Comparison of ENCODE assay signal across 1 cellular context in the genomic region with DNA sequence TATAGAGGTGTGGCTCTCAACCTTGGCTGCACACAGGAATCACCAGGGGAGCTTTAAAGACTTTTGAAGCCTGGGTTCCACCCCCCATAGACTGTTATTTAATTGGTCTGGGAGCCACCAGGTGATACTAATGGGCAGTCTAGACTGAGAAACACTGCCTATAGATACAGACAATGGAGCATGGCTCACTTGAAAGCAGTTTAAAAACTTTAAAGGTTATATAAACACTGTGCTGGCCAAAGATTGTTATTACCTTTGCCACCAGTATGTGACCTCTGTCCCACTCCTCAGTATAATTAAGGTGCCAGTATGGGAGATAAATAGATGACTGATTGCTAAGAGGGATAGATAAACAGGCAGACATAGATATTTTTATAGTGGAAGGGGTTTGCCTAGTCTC.
TF ChIP-seq lines count a peak whose summit lies in the region.

No MANE protein-coding gene starts in this region.

TF ChIP-seq in HepG2, 621 proteins besides CTCF, POLR2A, EP300 and RAD21 (continues in another document):
- TF ChIP-seq NR2C2 (CRISPR knock-in tag; IDR thresholded peaks at IDR 0.05; ENCODE audit: borderline replicate concordance) (0 out of 2 replicates have a peak, but pooled peaks have one; percentile 23), ZNF850 (CRISPR knock-in tag; conservative IDR thresholded peaks at IDR 0.05) (no peak), JUND (CRISPR knock-in tag; IDR thresholded peaks at IDR 0.05) (no peak), SPEN (CRISPR knock-in tag; IDR thresholded peaks at IDR 0.05; ENCODE audit: low read depth) (no peak), TBP (CRISPR knock-in tag; IDR thresholded peaks at IDR 0.05) (no peak), FOXM1 (CRISPR knock-in tag; IDR thresholded peaks at IDR 0.05) (no peak), NR2F6 (IDR thresholded peaks at IDR 0.05) (peak; percentile 75), NR2F6 (CRISPR knock-in tag; IDR thresholded peaks at IDR 0.05) (peak; percentile 44; the same call in 1 of the 2 replicates), ZNF816 (CRISPR knock-in tag; IDR thresholded peaks at IDR 0.05; ENCODE audit: borderline replicate concordance) (no peak), ZZZ3 (CRISPR knock-in tag; IDR thresholded peaks at IDR 0.05; ENCODE audit: borderline replicate concordance) (no peak), GLI4 (CRISPR knock-in tag; IDR thresholded peaks at IDR 0.05; ENCODE audit: borderline replicate concordance) (no peak), DMAP1 (CRISPR knock-in tag; IDR thresholded peaks at IDR 0.05) (no peak), NCOA5 (CRISPR knock-in tag; IDR thresholded peaks at IDR 0.05) (no peak), SYNCRIP (IDR thresholded peaks at IDR 0.05; ENCODE audit: insufficient read depth, low read depth, low read length) (no peak), HNF4A (CRISPR knock-in tag; IDR thresholded peaks at IDR 0.05) (peak; percentile 36), SOX6 (IDR thresholded peaks at IDR 0.05) (no peak), SOX6 (CRISPR knock-in tag; IDR thresholded peaks at IDR 0.05) (peak; percentile 66), GATAD1 (CRISPR knock-in tag; IDR thresholded peaks at IDR 0.05) (no peak), ASH2L (IDR thresholded peaks at IDR 0.05; ENCODE audit: insufficient read length, low read depth, low read length) (no peak), SNRNP70 (IDR thresholded peaks at IDR 0.05; ENCODE audit: low read depth, low read length) (no peak), XRCC5 (optimal IDR thresholded peaks at IDR 0.05; ENCODE audit: low read length) (no peak), MED1 (CRISPR knock-in tag; IDR thresholded peaks at IDR 0.05) (no peak), SATB2 (CRISPR knock-in tag; IDR thresholded peaks at IDR 0.05) (no peak), CEBPB (IDR thresholded peaks at IDR 0.05; ENCODE audit: borderline replicate concordance, low read depth, low read length) (no peak), ZNF616 (CRISPR knock-in tag; IDR thresholded peaks at IDR 0.05; ENCODE audit: low read depth) (no peak), CC2D1A (CRISPR knock-in tag; IDR thresholded peaks at IDR 0.05) (no peak), ZNF337 (CRISPR knock-in tag; IDR thresholded peaks at IDR 0.05; ENCODE audit: borderline replicate concordance, low read depth) (no peak), MBNL3 (CRISPR knock-in tag; conservative IDR thresholded peaks at IDR 0.05) (no peak), SAP130 (CRISPR knock-in tag; IDR thresholded peaks at IDR 0.05; ENCODE audit: low read depth) (0 out of 2 replicates have a peak, but pooled peaks have one; percentile 14), DR1 (CRISPR knock-in tag; IDR thresholded peaks at IDR 0.05) (no peak), SOX5 (CRISPR knock-in tag; IDR thresholded peaks at IDR 0.05; ENCODE audit: borderline replicate concordance) (peak; percentile 73)
- TF ChIP-seq, protein P1, sequence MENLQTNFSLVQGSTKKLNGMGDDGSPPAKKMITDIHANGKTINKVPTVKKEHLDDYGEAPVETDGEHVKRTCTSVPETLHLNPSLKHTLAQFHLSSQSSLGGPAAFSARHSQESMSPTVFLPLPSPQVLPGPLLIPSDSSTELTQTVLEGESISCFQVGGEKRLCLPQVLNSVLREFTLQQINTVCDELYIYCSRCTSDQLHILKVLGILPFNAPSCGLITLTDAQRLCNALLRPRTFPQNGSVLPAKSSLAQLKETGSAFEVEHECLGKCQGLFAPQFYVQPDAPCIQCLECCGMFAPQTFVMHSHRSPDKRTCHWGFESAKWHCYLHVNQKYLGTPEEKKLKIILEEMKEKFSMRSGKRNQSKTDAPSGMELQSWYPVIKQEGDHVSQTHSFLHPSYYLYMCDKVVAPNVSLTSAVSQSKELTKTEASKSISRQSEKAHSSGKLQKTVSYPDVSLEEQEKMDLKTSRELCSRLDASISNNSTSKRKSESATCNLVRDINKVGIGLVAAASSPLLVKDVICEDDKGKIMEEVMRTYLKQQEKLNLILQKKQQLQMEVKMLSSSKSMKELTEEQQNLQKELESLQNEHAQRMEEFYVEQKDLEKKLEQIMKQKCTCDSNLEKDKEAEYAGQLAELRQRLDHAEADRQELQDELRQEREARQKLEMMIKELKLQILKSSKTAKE (CRISPR knock-in tag; IDR thresholded peaks at IDR 0.05; ENCODE audit: borderline replicate concordance): peak; percentile 57; the same call in 1 of the 2 replicates
- TF ChIP-seq, protein P2, sequence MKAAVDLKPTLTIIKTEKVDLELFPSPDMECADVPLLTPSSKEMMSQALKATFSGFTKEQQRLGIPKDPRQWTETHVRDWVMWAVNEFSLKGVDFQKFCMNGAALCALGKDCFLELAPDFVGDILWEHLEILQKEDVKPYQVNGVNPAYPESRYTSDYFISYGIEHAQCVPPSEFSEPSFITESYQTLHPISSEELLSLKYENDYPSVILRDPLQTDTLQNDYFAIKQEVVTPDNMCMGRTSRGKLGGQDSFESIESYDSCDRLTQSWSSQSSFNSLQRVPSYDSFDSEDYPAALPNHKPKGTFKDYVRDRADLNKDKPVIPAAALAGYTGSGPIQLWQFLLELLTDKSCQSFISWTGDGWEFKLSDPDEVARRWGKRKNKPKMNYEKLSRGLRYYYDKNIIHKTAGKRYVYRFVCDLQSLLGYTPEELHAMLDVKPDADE (CRISPR knock-in tag; IDR thresholded peaks at IDR 0.05): no peak
- TF ChIP-seq, protein P3, sequence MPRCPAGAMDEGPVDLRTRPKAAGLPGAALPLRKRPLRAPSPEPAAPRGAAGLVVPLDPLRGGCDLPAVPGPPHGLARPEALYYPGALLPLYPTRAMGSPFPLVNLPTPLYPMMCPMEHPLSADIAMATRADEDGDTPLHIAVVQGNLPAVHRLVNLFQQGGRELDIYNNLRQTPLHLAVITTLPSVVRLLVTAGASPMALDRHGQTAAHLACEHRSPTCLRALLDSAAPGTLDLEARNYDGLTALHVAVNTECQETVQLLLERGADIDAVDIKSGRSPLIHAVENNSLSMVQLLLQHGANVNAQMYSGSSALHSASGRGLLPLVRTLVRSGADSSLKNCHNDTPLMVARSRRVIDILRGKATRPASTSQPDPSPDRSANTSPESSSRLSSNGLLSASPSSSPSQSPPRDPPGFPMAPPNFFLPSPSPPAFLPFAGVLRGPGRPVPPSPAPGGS (CRISPR knock-in tag; IDR thresholded peaks at IDR 0.05): no peak
- TF ChIP-seq, protein P4, sequence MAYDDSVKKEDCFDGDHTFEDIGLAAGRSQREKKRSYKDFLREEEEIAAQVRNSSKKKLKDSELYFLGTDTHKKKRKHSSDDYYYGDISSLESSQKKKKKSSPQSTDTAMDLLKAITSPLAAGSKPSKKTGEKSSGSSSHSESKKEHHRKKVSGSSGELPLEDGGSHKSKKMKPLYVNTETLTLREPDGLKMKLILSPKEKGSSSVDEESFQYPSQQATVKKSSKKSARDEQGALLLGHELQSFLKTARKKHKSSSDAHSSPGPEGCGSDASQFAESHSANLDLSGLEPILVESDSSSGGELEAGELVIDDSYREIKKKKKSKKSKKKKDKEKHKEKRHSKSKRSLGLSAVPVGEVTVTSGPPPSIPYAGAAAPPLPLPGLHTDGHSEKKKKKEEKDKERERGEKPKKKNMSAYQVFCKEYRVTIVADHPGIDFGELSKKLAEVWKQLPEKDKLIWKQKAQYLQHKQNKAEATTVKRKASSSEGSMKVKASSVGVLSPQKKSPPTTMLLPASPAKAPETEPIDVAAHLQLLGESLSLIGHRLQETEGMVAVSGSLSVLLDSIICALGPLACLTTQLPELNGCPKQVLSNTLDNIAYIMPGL (CRISPR knock-in tag; IDR thresholded peaks at IDR 0.05; ENCODE audit: borderline replicate concordance in 1 of 2, low read depth in 1 of 2): no peak
- TF ChIP-seq, protein P5, sequence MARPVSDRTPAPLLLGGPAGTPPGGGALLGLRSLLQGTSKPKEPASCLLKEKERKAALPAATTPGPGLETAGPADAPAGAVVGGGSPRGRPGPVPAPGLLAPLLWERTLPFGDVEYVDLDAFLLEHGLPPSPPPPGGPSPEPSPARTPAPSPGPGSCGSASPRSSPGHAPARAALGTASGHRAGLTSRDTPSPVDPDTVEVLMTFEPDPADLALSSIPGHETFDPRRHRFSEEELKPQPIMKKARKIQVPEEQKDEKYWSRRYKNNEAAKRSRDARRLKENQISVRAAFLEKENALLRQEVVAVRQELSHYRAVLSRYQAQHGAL (CRISPR knock-in tag; IDR thresholded peaks at IDR 0.05; ENCODE audit: not compliant biosample characterization): no peak
- TF ChIP-seq, protein P6, sequence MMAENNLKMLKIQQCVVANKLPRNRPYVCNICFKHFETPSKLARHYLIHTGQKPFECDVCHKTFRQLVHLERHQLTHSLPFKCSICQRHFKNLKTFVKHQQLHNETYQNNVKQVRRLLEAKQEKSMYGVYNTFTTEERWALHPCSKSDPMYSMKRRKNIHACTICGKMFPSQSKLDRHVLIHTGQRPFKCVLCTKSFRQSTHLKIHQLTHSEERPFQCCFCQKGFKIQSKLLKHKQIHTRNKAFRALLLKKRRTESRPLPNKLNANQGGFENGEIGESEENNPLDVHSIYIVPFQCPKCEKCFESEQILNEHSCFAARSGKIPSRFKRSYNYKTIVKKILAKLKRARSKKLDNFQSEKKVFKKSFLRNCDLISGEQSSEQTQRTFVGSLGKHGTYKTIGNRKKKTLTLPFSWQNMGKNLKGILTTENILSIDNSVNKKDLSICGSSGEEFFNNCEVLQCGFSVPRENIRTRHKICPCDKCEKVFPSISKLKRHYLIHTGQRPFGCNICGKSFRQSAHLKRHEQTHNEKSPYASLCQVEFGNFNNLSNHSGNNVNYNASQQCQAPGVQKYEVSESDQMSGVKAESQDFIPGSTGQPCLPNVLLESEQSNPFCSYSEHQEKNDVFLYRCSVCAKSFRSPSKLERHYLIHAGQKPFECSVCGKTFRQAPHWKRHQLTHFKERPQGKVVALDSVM (CRISPR knock-in tag; IDR thresholded peaks at IDR 0.05): no peak
- TF ChIP-seq, protein P7, sequence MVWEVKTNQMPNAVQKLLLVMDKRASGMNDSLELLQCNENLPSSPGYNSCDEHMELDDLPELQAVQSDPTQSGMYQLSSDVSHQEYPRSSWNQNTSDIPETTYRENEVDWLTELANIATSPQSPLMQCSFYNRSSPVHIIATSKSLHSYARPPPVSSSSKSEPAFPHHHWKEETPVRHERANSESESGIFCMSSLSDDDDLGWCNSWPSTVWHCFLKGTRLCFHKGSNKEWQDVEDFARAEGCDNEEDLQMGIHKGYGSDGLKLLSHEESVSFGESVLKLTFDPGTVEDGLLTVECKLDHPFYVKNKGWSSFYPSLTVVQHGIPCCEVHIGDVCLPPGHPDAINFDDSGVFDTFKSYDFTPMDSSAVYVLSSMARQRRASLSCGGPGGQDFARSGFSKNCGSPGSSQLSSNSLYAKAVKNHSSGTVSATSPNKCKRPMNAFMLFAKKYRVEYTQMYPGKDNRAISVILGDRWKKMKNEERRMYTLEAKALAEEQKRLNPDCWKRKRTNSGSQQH (CRISPR knock-in tag; IDR thresholded peaks at IDR 0.05; ENCODE audit: low read depth): no peak
- TF ChIP-seq, protein P8, sequence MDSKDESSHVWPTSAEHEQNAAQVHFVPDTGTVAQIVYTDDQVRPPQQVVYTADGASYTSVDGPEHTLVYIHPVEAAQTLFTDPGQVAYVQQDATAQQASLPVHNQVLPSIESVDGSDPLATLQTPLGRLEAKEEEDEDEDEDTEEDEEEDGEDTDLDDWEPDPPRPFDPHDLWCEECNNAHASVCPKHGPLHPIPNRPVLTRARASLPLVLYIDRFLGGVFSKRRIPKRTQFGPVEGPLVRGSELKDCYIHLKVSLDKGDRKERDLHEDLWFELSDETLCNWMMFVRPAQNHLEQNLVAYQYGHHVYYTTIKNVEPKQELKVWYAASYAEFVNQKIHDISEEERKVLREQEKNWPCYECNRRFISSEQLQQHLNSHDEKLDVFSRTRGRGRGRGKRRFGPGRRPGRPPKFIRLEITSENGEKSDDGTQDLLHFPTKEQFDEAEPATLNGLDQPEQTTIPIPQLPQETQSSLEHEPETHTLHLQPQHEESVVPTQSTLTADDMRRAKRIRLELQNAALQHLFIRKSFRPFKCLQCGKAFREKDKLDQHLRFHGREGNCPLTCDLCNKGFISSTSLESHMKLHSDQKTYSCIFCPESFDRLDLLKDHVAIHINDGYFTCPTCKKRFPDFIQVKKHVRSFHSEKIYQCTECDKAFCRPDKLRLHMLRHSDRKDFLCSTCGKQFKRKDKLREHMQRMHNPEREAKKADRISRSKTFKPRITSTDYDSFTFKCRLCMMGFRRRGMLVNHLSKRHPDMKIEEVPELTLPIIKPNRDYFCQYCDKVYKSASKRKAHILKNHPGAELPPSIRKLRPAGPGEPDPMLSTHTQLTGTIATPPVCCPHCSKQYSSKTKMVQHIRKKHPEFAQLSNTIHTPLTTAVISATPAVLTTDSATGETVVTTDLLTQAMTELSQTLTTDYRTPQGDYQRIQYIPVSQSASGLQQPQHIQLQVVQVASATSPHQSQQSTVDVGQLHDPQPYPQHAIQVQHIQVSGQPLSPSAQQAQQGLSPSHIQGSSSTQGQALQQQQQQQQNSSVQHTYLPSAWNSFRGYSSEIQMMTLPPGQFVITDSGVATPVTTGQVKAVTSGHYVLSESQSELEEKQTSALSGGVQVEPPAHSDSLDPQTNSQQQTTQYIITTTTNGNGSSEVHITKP (CRISPR knock-in tag; IDR thresholded peaks at IDR 0.05; ENCODE audit: low read depth): no peak
- TF ChIP-seq, protein P9, sequence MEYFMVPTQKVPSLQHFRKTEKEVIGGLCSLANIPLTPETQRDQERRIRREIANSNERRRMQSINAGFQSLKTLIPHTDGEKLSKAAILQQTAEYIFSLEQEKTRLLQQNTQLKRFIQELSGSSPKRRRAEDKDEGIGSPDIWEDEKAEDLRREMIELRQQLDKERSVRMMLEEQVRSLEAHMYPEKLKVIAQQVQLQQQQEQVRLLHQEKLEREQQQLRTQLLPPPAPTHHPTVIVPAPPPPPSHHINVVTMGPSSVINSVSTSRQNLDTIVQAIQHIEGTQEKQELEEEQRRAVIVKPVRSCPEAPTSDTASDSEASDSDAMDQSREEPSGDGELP (IDR thresholded peaks at IDR 0.05; ENCODE audit: borderline replicate concordance, low read depth): peak; percentile 39; the same call in 1 of the 2 replicates
- TF ChIP-seq, protein P10, sequence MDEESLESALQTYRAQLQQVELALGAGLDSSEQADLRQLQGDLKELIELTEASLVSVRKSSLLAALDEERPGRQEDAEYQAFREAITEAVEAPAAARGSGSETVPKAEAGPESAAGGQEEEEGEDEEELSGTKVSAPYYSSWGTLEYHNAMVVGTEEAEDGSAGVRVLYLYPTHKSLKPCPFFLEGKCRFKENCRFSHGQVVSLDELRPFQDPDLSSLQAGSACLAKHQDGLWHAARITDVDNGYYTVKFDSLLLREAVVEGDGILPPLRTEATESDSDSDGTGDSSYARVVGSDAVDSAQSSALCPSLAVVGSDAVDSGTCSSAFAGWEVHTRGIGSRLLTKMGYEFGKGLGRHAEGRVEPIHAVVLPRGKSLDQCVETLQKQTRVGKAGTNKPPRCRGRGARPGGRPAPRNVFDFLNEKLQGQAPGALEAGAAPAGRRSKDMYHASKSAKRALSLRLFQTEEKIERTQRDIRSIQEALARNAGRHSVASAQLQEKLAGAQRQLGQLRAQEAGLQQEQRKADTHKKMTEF (CRISPR knock-in tag; IDR thresholded peaks at IDR 0.05): no peak
- TF ChIP-seq, protein P11, sequence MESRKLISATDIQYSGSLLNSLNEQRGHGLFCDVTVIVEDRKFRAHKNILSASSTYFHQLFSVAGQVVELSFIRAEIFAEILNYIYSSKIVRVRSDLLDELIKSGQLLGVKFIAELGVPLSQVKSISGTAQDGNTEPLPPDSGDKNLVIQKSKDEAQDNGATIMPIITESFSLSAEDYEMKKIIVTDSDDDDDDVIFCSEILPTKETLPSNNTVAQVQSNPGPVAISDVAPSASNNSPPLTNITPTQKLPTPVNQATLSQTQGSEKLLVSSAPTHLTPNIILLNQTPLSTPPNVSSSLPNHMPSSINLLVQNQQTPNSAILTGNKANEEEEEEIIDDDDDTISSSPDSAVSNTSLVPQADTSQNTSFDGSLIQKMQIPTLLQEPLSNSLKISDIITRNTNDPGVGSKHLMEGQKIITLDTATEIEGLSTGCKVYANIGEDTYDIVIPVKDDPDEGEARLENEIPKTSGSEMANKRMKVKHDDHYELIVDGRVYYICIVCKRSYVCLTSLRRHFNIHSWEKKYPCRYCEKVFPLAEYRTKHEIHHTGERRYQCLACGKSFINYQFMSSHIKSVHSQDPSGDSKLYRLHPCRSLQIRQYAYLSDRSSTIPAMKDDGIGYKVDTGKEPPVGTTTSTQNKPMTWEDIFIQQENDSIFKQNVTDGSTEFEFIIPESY (CRISPR knock-in tag; IDR thresholded peaks at IDR 0.05): no peak
